In the genomic region with DNA sequence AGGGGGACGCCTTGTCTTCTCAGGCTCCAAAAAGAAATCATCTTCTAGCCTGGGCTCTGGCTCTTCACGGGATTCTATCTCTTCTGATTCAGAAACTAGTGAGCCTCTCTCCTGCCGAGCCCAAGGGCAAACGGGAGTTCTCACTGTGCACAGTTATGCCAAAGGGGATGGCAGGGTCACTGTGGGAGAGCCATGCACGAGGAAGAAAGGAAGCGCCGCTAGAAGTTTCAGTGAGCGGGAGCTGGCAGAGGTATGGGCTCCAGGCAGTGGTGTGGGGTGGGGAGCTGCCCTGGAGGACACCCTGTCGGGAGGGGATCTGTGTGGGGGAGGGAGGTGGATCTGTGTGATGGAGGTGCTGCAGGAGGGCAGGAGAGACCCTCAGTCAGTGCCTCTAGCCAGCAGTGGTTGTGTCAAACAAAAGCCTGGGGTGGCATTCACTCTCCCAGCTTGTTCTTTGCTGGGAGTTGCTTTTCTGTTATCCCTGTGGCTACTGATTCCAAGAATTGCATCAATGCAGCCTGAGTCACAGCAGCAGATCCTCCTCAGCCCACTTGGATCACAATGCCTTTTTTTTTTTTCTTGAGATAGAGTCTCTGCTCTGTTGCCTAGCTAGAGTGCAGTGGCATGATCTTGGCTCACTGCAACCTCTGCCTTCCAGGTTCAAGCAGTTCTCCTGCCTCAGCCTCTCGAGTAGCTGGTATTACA, we compare ENCODE assay signal across 16 cellular contexts. TPM values are rescaled to one million over a fixed set of nuclear protein-coding genes. Genes with fewer than 3 reads are reported as not detected.
DNase-seq lines count a peak whose midpoint lies in the region; ATAC-seq and TF ChIP-seq lines count a peak whose summit lies in the region.
"Had no signal": no experiment of that assay in that cellular context is flagged by ENCODE, and none has a peak within 500 bp of the region (broad histone marks: within the 10 kb centered on the region; RNA-seq: fewer than 3 reads in every experiment).

No MANE protein-coding gene starts in this region.

- 93 to 94% methylated on average over 10 of the region's 10 CpGs for WGBS in lung, 2 donors

- H3K4me3 ChIP-seq in lung, result no peak overlapping the region
- H3K4me3 ChIP-seq: spleen had no signal

- H3K9me3 Mint-ChIP-seq in endothelial cell (ENCODE audit: unreplicated experiment), result no peaks in the 10 kb centered on the region
- no peaks in the 10 kb centered on the region for H3K9me3 Mint-ChIP-seq in activated T-cell treated with anti-CD3 and anti-CD28 coated beads, Interleukin-2, amount 50 U/mL, for 72 hours
- H3K9me3 Mint-ChIP-seq: activated naive CD4-positive, alpha-beta T cell treated with anti-CD3 and anti-CD28 coated beads, Interleukin-2, amount 50 U/mL, for 24 hours; CD14-positive monocyte; natural killer cell treated with Interleukin-12 subunit alpha and Interleukin-12 subunit beta and Interleukin-15 and Interleukin-18, amount 100 ng/mL, for 72 hours had no signal

- H3K27ac Mint-ChIP-seq in endothelial cell (ENCODE audit: unreplicated experiment), result no peak overlapping the region
- no peak overlapping the region for H3K27ac Mint-ChIP-seq in activated T-cell treated with anti-CD3 and anti-CD28 coated beads, Interleukin-2, amount 50 U/mL, for 72 hours
- H3K27ac Mint-ChIP-seq: activated naive CD4-positive, alpha-beta T cell treated with anti-CD3 and anti-CD28 coated beads, Interleukin-2, amount 50 U/mL, for 24 hours; natural killer cell treated with Interleukin-12 subunit alpha and Interleukin-12 subunit beta and Interleukin-15 and Interleukin-18, amount 100 ng/mL, for 72 hours had no signal

- no peaks in the 10 kb centered on the region for H3K27me3 ChIP-seq in lung (ENCODE audit: control insufficient read depth, insufficient read depth)
- H3K27me3 ChIP-seq: spleen had no signal

- no peaks in the 10 kb centered on the region for H3K9me3 ChIP-seq in lung (ENCODE audit: control insufficient read depth in 2 of 2, insufficient read depth in 1 of 2, low read length in 1 of 2)
- H3K9me3 ChIP-seq: spleen had no signal

- no peaks in the 10 kb centered on the region for H3K4me1 ChIP-seq in lung (ENCODE audit: control insufficient read depth in 2 of 2, insufficient read depth in 2 of 2, low read length in 2 of 2)
- H3K4me1 ChIP-seq: spleen had no signal

- H3K27me3 Mint-ChIP-seq in endothelial cell (ENCODE audit: unreplicated experiment), result peaks cover 2% of the 10 kb centered on the region
- H3K27me3 Mint-ChIP-seq in activated T-cell treated with anti-CD3 and anti-CD28 coated beads, Interleukin-2, amount 50 U/mL, for 72 hours (ENCODE audit: low read depth), result no peaks in the 10 kb centered on the region
- H3K27me3 Mint-ChIP-seq: activated naive CD4-positive, alpha-beta T cell treated with anti-CD3 and anti-CD28 coated beads, Interleukin-2, amount 50 U/mL, for 24 hours; natural killer cell treated with Interleukin-12 subunit alpha and Interleukin-12 subunit beta and Interleukin-15 and Interleukin-18, amount 100 ng/mL, for 72 hours had no signal

- peak overlapping the region; percentile 53 for H3K4me3 Mint-ChIP-seq in endothelial cell (ENCODE audit: unreplicated experiment)
- no peak overlapping the region for H3K4me3 Mint-ChIP-seq in activated T-cell treated with anti-CD3 and anti-CD28 coated beads, Interleukin-2, amount 50 U/mL, for 72 hours
- H3K4me3 Mint-ChIP-seq: activated naive CD4-positive, alpha-beta T cell treated with anti-CD3 and anti-CD28 coated beads, Interleukin-2, amount 50 U/mL, for 24 hours; CD14-positive monocyte; natural killer cell treated with Interleukin-12 subunit alpha and Interleukin-12 subunit beta and Interleukin-15 and Interleukin-18, amount 100 ng/mL, for 72 hours had no signal

- TF ChIP-seq CTCF in endothelial cell (IDR thresholded peaks at IDR 0.05; ENCODE audit: unreplicated experiment), result no peak
- TF ChIP-seq CTCF in lung (IDR thresholded peaks at IDR 0.05; ENCODE audit: control extremely low read depth, extremely low read depth), result no peak

- DNase-seq in AG08396 (ENCODE audit: low spot score) (peak; percentile 74), NCI-H226 (peak; percentile 68), endothelial cell (ENCODE audit: low spot score) (no peak), lung (ENCODE audit: low spot score) (no peak), islet precursor cell (no peak), left colon (no peak), superior temporal gyrus (ENCODE audit: extremely low spot score) (no peak)
- no peak for DNase-seq in activated T-cell treated with anti-CD3 and anti-CD28 coated beads, Interleukin-2, amount 50 U/mL, for 72 hours
- DNase-seq: activated CD4-positive, alpha-beta T cell treated with anti-CD3 and anti-CD28 coated beads, Interleukin-2, amount 50 U/mL, for 4 hours; GF-D8; NCI-H187 treated with DMSO at 0.1 percent for 48 hours; NK-92 treated with Interleukin-12 subunit alpha and Interleukin-12 subunit beta, amount 100 ng/mL, for 24 hours; spleen had no signal

- H3K36me3 Mint-ChIP-seq in endothelial cell (ENCODE audit: low read depth, unreplicated experiment), result peaks cover 55% of the 10 kb centered on the region
- peaks cover 14 to 50% of the 10 kb centered on the region in 2 donors for H3K36me3 Mint-ChIP-seq in activated T-cell treated with anti-CD3 and anti-CD28 coated beads, Interleukin-2, amount 50 U/mL, for 72 hours (ENCODE audit: insufficient read depth in 2 of 2)

- H3K4me1 Mint-ChIP-seq in endothelial cell (ENCODE audit: unreplicated experiment), result no peaks in the 10 kb centered on the region
- H3K4me1 Mint-ChIP-seq in activated T-cell treated with anti-CD3 and anti-CD28 coated beads, Interleukin-2, amount 50 U/mL, for 72 hours (ENCODE audit: low read depth), result peaks cover 4% of the 10 kb centered on the region
- H3K4me1 Mint-ChIP-seq: CD14-positive monocyte had no signal

- intact Hi-C loops in left colon (cut with DNase I, micrococcal nuclease), result no loop called here

- peak; percentile 11 for ATAC-seq in lung (ENCODE audit: insufficient read depth, low FRiP score)
- ATAC-seq in activated T-cell treated with anti-CD3 and anti-CD28 coated beads, Interleukin-2, amount 50 U/mL, for 72 hours (replicated peaks in 1 of 2), result no peak
- no peak for ATAC-seq in left colon

- peaks cover 31 to 54% of the 10 kb centered on the region in 2 donors for H3K36me3 ChIP-seq in lung (ENCODE audit: control insufficient read depth in 2 of 2, insufficient read depth in 2 of 2, low read length in 2 of 2)

- H3K27ac ChIP-seq in lung (ENCODE audit: low read depth in 1 of 2, low read length in 1 of 2), result no peak overlapping the region
- H3K27ac ChIP-seq: spleen had no signal

RNA-seq across cellular contexts. Expression of a gene that starts 21.8 kb away (rescaled TPM):
- total RNA-seq in endothelial cell (ENCODE audit: unreplicated experiment), result 62.5 TPM
- total RNA-seq in lung, result 10 to 100 TPM; 42.0 to 70.4 TPM
- polyA plus RNA-seq in lung, result 10 to 100 TPM; 12.2 to 14.7 TPM
- 10 to 100 TPM; 54.0 to 60.5 TPM for total RNA-seq in activated T-cell treated with anti-CD3 and anti-CD28 coated beads, Interleukin-2, amount 50 U/mL, for 72 hours
- 10 to 100 TPM; 55.2 to 57.9 TPM for total RNA-seq in left colon

RNA-seq across cellular contexts. Expression of a gene that starts 35.6 kb away (rescaled TPM):
- total RNA-seq in endothelial cell (ENCODE audit: unreplicated experiment) (14.9 TPM), lung (10 to 100 TPM; 20.5 to 28.0 TPM), left colon (10 to 100 TPM in 1 of 2 donors, 1 to 10 TPM in 1; 7.1 to 10.7 TPM)
- polyA plus RNA-seq in lung, result 10 to 100 TPM in 1 of 2 donors, 1 to 10 TPM in 1; 8.4 to 13.6 TPM
- total RNA-seq in activated T-cell treated with anti-CD3 and anti-CD28 coated beads, Interleukin-2, amount 50 U/mL, for 72 hours, result 10 to 100 TPM; 25.3 to 34.9 TPM

Comparison
In these comparisons a context has a peak if more than half of its experiments do, and no peak if none do; other contexts are left out.
1. DNase-seq: peak in AG08396 (single experiment) and NCI-H226 (single experiment); none in endothelial cell (single experiment), lung (single experiment), activated T-cell treated with anti-CD3 and anti-CD28 coated beads, Interleukin-2, amount 50 U/mL, for 72 hours (0 of 2), islet precursor cell (single experiment), left colon (0 of 2) and superior temporal gyrus (single experiment).